Comparison of ENCODE assay signal across 10 cellular contexts in the genomic region with DNA sequence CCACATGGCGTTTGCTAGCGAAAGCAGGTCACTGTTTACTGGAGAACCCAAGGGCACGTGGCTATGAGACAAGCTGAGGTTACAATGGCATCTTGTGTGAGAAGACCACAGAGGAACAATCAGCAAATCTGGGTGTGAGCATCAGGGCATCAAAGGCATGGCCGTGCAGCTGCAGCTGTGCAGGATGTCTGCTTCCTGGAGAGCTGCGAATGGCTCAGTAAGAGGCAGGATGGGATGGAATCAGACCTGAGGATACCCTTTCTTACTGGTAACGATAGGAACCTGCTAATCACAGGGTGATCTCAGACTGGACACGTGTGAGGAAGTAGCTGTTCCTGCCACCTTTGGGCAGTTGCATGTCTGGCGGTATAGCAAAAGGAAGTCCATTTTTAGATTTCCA.
DNase-seq lines count a peak whose midpoint lies in the region; ATAC-seq and TF ChIP-seq lines count a peak whose summit lies in the region.
"Had no signal": no experiment of that assay in that cellular context is flagged by ENCODE, and none has a peak within 500 bp of the region (broad histone marks: within the 10 kb centered on the region; RNA-seq: fewer than 3 reads in every experiment).

No MANE protein-coding gene starts in this region.

- H3K4me1 Mint-ChIP-seq in glutamatergic neuron (ENCODE audit: low read depth, unreplicated experiment), result peaks cover 19% of the 10 kb centered on the region
- peaks cover 20 to 32% of the 10 kb centered on the region in 2 donors for H3K4me1 Mint-ChIP-seq in stimulated activated naive B cell treated with anti-CD40 and anti-IgM and Interleukin-4, amounts not matched to agents 10 μg/mL and 1 μg/mL and 100 μg/mL, for 72 hours

- peaks cover 5% of the 10 kb centered on the region for H3K9me3 Mint-ChIP-seq in glutamatergic neuron (ENCODE audit: unreplicated experiment)
- no peaks in the 10 kb centered on the region for H3K9me3 Mint-ChIP-seq in stimulated activated naive B cell treated with anti-CD40 and anti-IgM and Interleukin-4, amounts not matched to agents 10 μg/mL and 1 μg/mL and 100 μg/mL, for 72 hours

- no peaks in the 10 kb centered on the region for H3K9me3 ChIP-seq in SU-DHL-6 (ENCODE audit: insufficient read depth, low read length)
- H3K9me3 ChIP-seq in MG63, result no peaks in the 10 kb centered on the region

- H3K27ac ChIP-seq in SU-DHL-6 (ENCODE audit: low read depth, low read length), result peak overlapping the region; percentile 53

- H3K27me3 Mint-ChIP-seq in glutamatergic neuron (ENCODE audit: unreplicated experiment), result peaks cover 7% of the 10 kb centered on the region
- H3K27me3 Mint-ChIP-seq in stimulated activated naive B cell treated with anti-CD40 and anti-IgM and Interleukin-4, amounts not matched to agents 10 μg/mL and 1 μg/mL and 100 μg/mL, for 72 hours, result no peaks in the 10 kb centered on the region

- no peaks in the 10 kb centered on the region for H3K36me3 Mint-ChIP-seq in glutamatergic neuron (ENCODE audit: unreplicated experiment)
- peaks cover 23 to 44% of the 10 kb centered on the region in 2 donors for H3K36me3 Mint-ChIP-seq in stimulated activated naive B cell treated with anti-CD40 and anti-IgM and Interleukin-4, amounts not matched to agents 10 μg/mL and 1 μg/mL and 100 μg/mL, for 72 hours

- peak overlapping the region; percentile 28 for H3K9ac ChIP-seq in SU-DHL-6 (ENCODE audit: low read length)

- H3K36me3 ChIP-seq in SU-DHL-6 (ENCODE audit: low read length) (no peaks in the 10 kb centered on the region), MG63 (peaks cover 30% of the 10 kb centered on the region)

- no peaks in the 10 kb centered on the region for H3K9me2 ChIP-seq in SU-DHL-6 (replicated peaks; ENCODE audit: insufficient read depth, low read length)

- peak overlapping the region; percentile 22 for H2AFZ ChIP-seq in SU-DHL-6 (ENCODE audit: low read depth, low read length, severe bottlenecking)

- H3K79me2 ChIP-seq in SU-DHL-6 (ENCODE audit: insufficient read depth, low read length), result no peaks in the 10 kb centered on the region

- ATAC-seq in stimulated activated naive B cell treated with anti-CD40 and anti-IgM and Interleukin-4, amounts not matched to agents 10 μg/mL and 1 μg/mL and 100 μg/mL, for 72 hours (replicated peaks), result peak; percentile 73 to 84
- no peak for ATAC-seq in HG03439 (IDR thresholded peaks at IDR 0.05; ENCODE audit: unreplicated experiment)

- no peaks in the 10 kb centered on the region for H4K20me1 ChIP-seq in SU-DHL-6 (ENCODE audit: low read depth, low read length)

- H3K27ac Mint-ChIP-seq in glutamatergic neuron (ENCODE audit: unreplicated experiment), result peak overlapping the region; percentile 48
- H3K27ac Mint-ChIP-seq in stimulated activated naive B cell treated with anti-CD40 and anti-IgM and Interleukin-4, amounts not matched to agents 10 μg/mL and 1 μg/mL and 100 μg/mL, for 72 hours, result peak overlapping the region; percentile 53

- H3K27me3 ChIP-seq in SU-DHL-6 (ENCODE audit: low read length) (no peaks in the 10 kb centered on the region), MG63 (no peaks in the 10 kb centered on the region)

- peak overlapping the region; percentile 26 for H3K4me2 ChIP-seq in SU-DHL-6 (ENCODE audit: low read depth, low read length, poor library complexity, severe bottlenecking)

- no peak for TF ChIP-seq CTCF in SU-DHL-6 (IDR thresholded peaks at IDR 0.05; ENCODE audit: insufficient read depth, low read length, poor library complexity, severe bottlenecking)
- no peak for TF ChIP-seq CTCF in glutamatergic neuron (IDR thresholded peaks at IDR 0.05; ENCODE audit: partially characterized antibody, unreplicated experiment)

- DNase-seq in activated gamma-delta T cell treated with Interleukin-2 at 50 U/mL for 16 hours (peak; percentile 30), activated gamma-delta T cell (lab: John Stamatoyannopoulos, UW) (no peak), glutamatergic neuron (no peak), DMS153 (lab: John Stamatoyannopoulos, UW) (no peak), MG63 (no peak)
- no peak for DNase-seq in stimulated activated naive B cell treated with anti-CD40 and anti-IgM and Interleukin-4, amounts not matched to agents 10 μg/mL and 1 μg/mL and 100 μg/mL, for 72 hours
- DNase-seq: activated CD4-positive, alpha-beta T cell treated with anti-CD3 and anti-CD28 coated beads, Interleukin-2, amount 50 U/mL, for 1 hour; NCI-H345 had no signal

- no peaks in the 10 kb centered on the region for H3F3A ChIP-seq in SU-DHL-6 (ENCODE audit: insufficient read depth)

- H3K4me3 ChIP-seq in SU-DHL-6 (ENCODE audit: insufficient read depth, low read length, poor library complexity, severe bottlenecking) (no peak overlapping the region), MG63 (no peak overlapping the region)

- H3K4me3 Mint-ChIP-seq in glutamatergic neuron (ENCODE audit: unreplicated experiment), result no peak overlapping the region
- no peak overlapping the region for H3K4me3 Mint-ChIP-seq in stimulated activated naive B cell treated with anti-CD40 and anti-IgM and Interleukin-4, amounts not matched to agents 10 μg/mL and 1 μg/mL and 100 μg/mL, for 72 hours
